ENCODE assay signal across 27 cellular contexts in genomic region chr1:109564189-109564878, GRCh38. TPM values are rescaled to one million over a fixed set of nuclear protein-coding genes. Genes with fewer than 3 reads are reported as not detected.
DNase-seq lines count a peak whose midpoint lies in the region; ATAC-seq and TF ChIP-seq lines count a peak whose summit lies in the region.
"Had no signal": no experiment of that assay in that cellular context is flagged by ENCODE, and none has a peak within 500 bp of the region (broad histone marks: within the 10 kb centered on the region; RNA-seq: fewer than 3 reads in every experiment).

No MANE protein-coding gene starts in this region.

- DNase-seq in CD4-positive, CD25-positive, alpha-beta regulatory T cell = no peak
- DNase-seq in endothelial cell (ENCODE audit: low spot score) (no peak), cerebellum (ENCODE audit: low spot score) (no peak), nucleus accumbens (lab: John Stamatoyannopoulos, UW) (no peak), SK-N-DZ (ENCODE audit: low spot score) (no peak), thyroid gland (no peak)
- no peak for DNase-seq in naive thymus-derived CD4-positive, alpha-beta T cell
- DNase-seq: activated B cell treated with CpG ODN at 0.5 μM for 24 hours; dorsolateral prefrontal cortex; GOT3; NCI-H2029 treated with DMSO at 0.1 percent for 48 hours; NCI-H510A; right cardiac atrium; SHP77; stimulated activated naive CD8-positive, alpha-beta T cell treated with anti-CD3 and anti-CD28 coated beads, Interleukin-15, amount 100 ng/mL, for 72 hours; T-helper 2 cell; uterus had no signal

- H3K27ac Mint-ChIP-seq in CD4-positive, CD25-positive, alpha-beta regulatory T cell = peak overlapping the region; percentile 12 to 50 (median 33)
- H3K27ac Mint-ChIP-seq in endothelial cell (ENCODE audit: unreplicated experiment) = peak overlapping the region; percentile 97
- H3K27ac Mint-ChIP-seq in naive thymus-derived CD4-positive, alpha-beta T cell = peak overlapping the region in 6 of 9 donors; percentile 16 to 66 (median 52)
- H3K27ac Mint-ChIP-seq: activated B cell treated with CpG ODN at 0.5 μM for 24 hours; activated T-helper 2 cell treated with anti-CD3 and anti-CD28 coated beads, Interferon-gamma antibody, Interleukin-2, Interleukin-4, amounts not matched to agents 10 μg/mL and 5 μg/mL and 100 μg/mL, durations not matched to agents 14 hours and 24 hours and 36 hours had no signal

- POLR2A ChIA-PET in naive thymus-derived CD4-positive, alpha-beta T cell (lab: Charles Lee) = interaction anchor here (1.1 to 1.7 kb wide), 3 partner anchors 9 to 46 kb away, joined by 3 to 6 read pairs (median 4); partner anchors contain the start of gene GNAI3

- H3K9me3 ChIP-seq in CD4-positive, CD25-positive, alpha-beta regulatory T cell (ENCODE audit: control insufficient read depth in 2 of 2, low read length in 2 of 2) = no peaks in the 10 kb centered on the region
- H3K9me3 ChIP-seq in HUES64 (ENCODE audit: insufficient read depth, low read depth, low read length) (no peaks in the 10 kb centered on the region), thyroid gland (no peaks in the 10 kb centered on the region)
- no peaks in the 10 kb centered on the region for H3K9me3 ChIP-seq in naive thymus-derived CD4-positive, alpha-beta T cell (ENCODE audit: control insufficient read depth in 2 of 3, low read length in 3 of 3)
- H3K9me3 ChIP-seq: neutrophil, uterus had no signal

- no peak for ATAC-seq in CD4-positive, CD25-positive, alpha-beta regulatory T cell (ENCODE audit: low read depth in 2 of 2)
- no peak for ATAC-seq in naive thymus-derived CD4-positive, alpha-beta T cell
- ATAC-seq: stimulated activated naive CD8-positive, alpha-beta T cell treated with anti-CD3 and anti-CD28 coated beads, Interleukin-15, amount 100 ng/mL, for 72 hours had no signal

- no peak overlapping the region for H3K4me3 ChIP-seq in CD4-positive, CD25-positive, alpha-beta regulatory T cell (ENCODE audit: low read depth, low read length)
- H3K4me3 ChIP-seq in HUES64 (ENCODE audit: low read length) (peak overlapping the region; percentile 18), thyroid gland (replicated peaks in 1 of 3) (no peak overlapping the region)
- no peak overlapping the region for H3K4me3 ChIP-seq in naive thymus-derived CD4-positive, alpha-beta T cell (ENCODE audit: low read length)
- H3K4me3 ChIP-seq: dorsolateral prefrontal cortex, lung, uterus had no signal

- no peak for TF ChIP-seq POLR2A in thyroid gland (IDR thresholded peaks at IDR 0.05)

- peak overlapping the region; percentile 39 for H3K9ac ChIP-seq in HUES64 (ENCODE audit: low read depth, low read length)

- no peaks in the 10 kb centered on the region for H3K9me3 Mint-ChIP-seq in CD4-positive, CD25-positive, alpha-beta regulatory T cell
- H3K9me3 Mint-ChIP-seq in endothelial cell (ENCODE audit: unreplicated experiment) = no peaks in the 10 kb centered on the region
- peaks cover 0 to 2% (median 0%) of the 10 kb centered on the region in 11 donors for H3K9me3 Mint-ChIP-seq in naive thymus-derived CD4-positive, alpha-beta T cell
- H3K9me3 Mint-ChIP-seq: activated B cell treated with CpG ODN at 0.5 μM for 24 hours; activated T-helper 2 cell treated with anti-CD3 and anti-CD28 coated beads, Interferon-gamma antibody, Interleukin-2, Interleukin-4, amounts not matched to agents 10 μg/mL and 5 μg/mL and 100 μg/mL, durations not matched to agents 14 hours and 24 hours and 36 hours; IgD-negative memory B cell; stimulated activated naive CD8-positive, alpha-beta T cell treated with anti-CD3 and anti-CD28 coated beads, Interleukin-15, amount 100 ng/mL, for 72 hours had no signal

- 48% methylated on average over 7 of the region's 7 CpGs for WGBS in HUES64
- 75 to 78% methylated on average over 7 of the region's 7 CpGs for WGBS in thyroid gland, 2 donors

- H3K36me3 Mint-ChIP-seq in CD4-positive, CD25-positive, alpha-beta regulatory T cell = no peaks in the 10 kb centered on the region
- H3K36me3 Mint-ChIP-seq in endothelial cell (ENCODE audit: low read depth, unreplicated experiment) = peaks cover 5% of the 10 kb centered on the region
- H3K36me3 Mint-ChIP-seq in naive thymus-derived CD4-positive, alpha-beta T cell = peaks cover 0 to 5% (median 0%) of the 10 kb centered on the region in 5 donors

- CTCF ChIA-PET in naive thymus-derived CD4-positive, alpha-beta T cell (lab: Charles Lee) = interaction anchor here (1.0 kb wide), 1 partner anchor 75 kb away, joined by 4 read pairs; no protein-coding TSS in a partner anchor

- peaks cover 19% of the 10 kb centered on the region for H3K4me1 ChIP-seq in CD4-positive, CD25-positive, alpha-beta regulatory T cell (ENCODE audit: control insufficient read depth, insufficient read depth, low read length, poor library complexity, severe bottlenecking)
- peaks cover 64% of the 10 kb centered on the region for H3K4me1 ChIP-seq in HUES64 (ENCODE audit: insufficient read depth, low read length)
- H3K4me1 ChIP-seq in naive thymus-derived CD4-positive, alpha-beta T cell (ENCODE audit: control insufficient read depth in 2 of 2, insufficient read depth in 2 of 2, low read length in 2 of 2) = peaks cover 12 to 13% of the 10 kb centered on the region in 2 donors
- peaks cover 0 to 17% of the 10 kb centered on the region in 2 donors for H3K4me1 ChIP-seq in thyroid gland

- no peaks in the 10 kb centered on the region for H3K27me3 ChIP-seq in CD4-positive, CD25-positive, alpha-beta regulatory T cell (ENCODE audit: control insufficient read depth, insufficient read depth, low read length)
- no peaks in the 10 kb centered on the region for H3K27me3 ChIP-seq in HUES64 (ENCODE audit: insufficient read depth, low read length)
- H3K27me3 ChIP-seq in naive thymus-derived CD4-positive, alpha-beta T cell (ENCODE audit: control insufficient read depth in 2 of 2, insufficient read depth in 2 of 2, low read length in 2 of 2) = no peaks in the 10 kb centered on the region
- no peaks in the 10 kb centered on the region for H3K27me3 ChIP-seq in thyroid gland
- H3K27me3 ChIP-seq: dorsolateral prefrontal cortex, neutrophil, uterus had no signal

- H3K36me3 ChIP-seq in CD4-positive, CD25-positive, alpha-beta regulatory T cell (ENCODE audit: control insufficient read depth, insufficient read depth, low read length) = no peaks in the 10 kb centered on the region
- H3K36me3 ChIP-seq in HUES64 (ENCODE audit: insufficient read depth, low read length) (no peaks in the 10 kb centered on the region), thyroid gland (no peaks in the 10 kb centered on the region)
- no peaks in the 10 kb centered on the region for H3K36me3 ChIP-seq in naive thymus-derived CD4-positive, alpha-beta T cell (ENCODE audit: control insufficient read depth in 2 of 3, insufficient read depth in 3 of 3, low read length in 3 of 3)
- H3K36me3 ChIP-seq: neutrophil, uterus had no signal

- H3K27ac ChIP-seq in CD4-positive, CD25-positive, alpha-beta regulatory T cell (ENCODE audit: insufficient read depth, low read length, poor library complexity, severe bottlenecking) = no peak overlapping the region
- H3K27ac ChIP-seq in HUES64 (ENCODE audit: low read depth, low read length) = peak overlapping the region; percentile 80
- H3K27ac ChIP-seq in naive thymus-derived CD4-positive, alpha-beta T cell (ENCODE audit: low read depth, low read length) = no peak overlapping the region
- no peak overlapping the region for H3K27ac ChIP-seq in thyroid gland
- H3K27ac ChIP-seq: uterus had no signal

- H3K4me1 Mint-ChIP-seq in CD4-positive, CD25-positive, alpha-beta regulatory T cell = peaks cover 52 to 85% (median 61%) of the 10 kb centered on the region in 4 donors
- peaks cover 55% of the 10 kb centered on the region for H3K4me1 Mint-ChIP-seq in endothelial cell (ENCODE audit: unreplicated experiment)
- H3K4me1 Mint-ChIP-seq in naive thymus-derived CD4-positive, alpha-beta T cell = peaks cover 42 to 78% (median 64%) of the 10 kb centered on the region in 7 donors

- intact Hi-C loops in naive thymus-derived CD4-positive, alpha-beta T cell (cut with micrococcal nuclease) = loop anchor here in 1 of 2 donors (5.0 kb wide), 1 partner anchor 38 kb away; no protein-coding TSS in a partner anchor
- intact Hi-C loops in thyroid gland (cut with DNase I) = no loop called here

- TF ChIP-seq CTCF in endothelial cell (IDR thresholded peaks at IDR 0.05; ENCODE audit: unreplicated experiment) (no peak), thyroid gland (IDR thresholded peaks at IDR 0.05) (no peak)

- H3K27me3 Mint-ChIP-seq in CD4-positive, CD25-positive, alpha-beta regulatory T cell = no peaks in the 10 kb centered on the region
- no peaks in the 10 kb centered on the region for H3K27me3 Mint-ChIP-seq in endothelial cell (ENCODE audit: unreplicated experiment)
- no peaks in the 10 kb centered on the region for H3K27me3 Mint-ChIP-seq in naive thymus-derived CD4-positive, alpha-beta T cell
- H3K27me3 Mint-ChIP-seq: activated B cell treated with CpG ODN at 0.5 μM for 24 hours; IgD-negative memory B cell; stimulated activated naive CD8-positive, alpha-beta T cell treated with anti-CD3 and anti-CD28 coated beads, Interleukin-15, amount 100 ng/mL, for 72 hours had no signal

- H3K4me3 Mint-ChIP-seq in CD4-positive, CD25-positive, alpha-beta regulatory T cell = peak overlapping the region in 2 of 4 donors; percentile 1 to 62
- H3K4me3 Mint-ChIP-seq in endothelial cell (ENCODE audit: unreplicated experiment) = peak overlapping the region; percentile 73
- peak overlapping the region in 4 of 10 donors; percentile 7 to 54 (median 27) for H3K4me3 Mint-ChIP-seq in naive thymus-derived CD4-positive, alpha-beta T cell
- H3K4me3 Mint-ChIP-seq: activated B cell treated with CpG ODN at 0.5 μM for 24 hours; stimulated activated naive CD8-positive, alpha-beta T cell treated with anti-CD3 and anti-CD28 coated beads, Interleukin-15, amount 100 ng/mL, for 72 hours had no signal

RNA-seq across cellular contexts. Expression of gene GNAI3, which starts 15.9 kb away (rescaled TPM):
- total RNA-seq in CD4-positive, CD25-positive, alpha-beta regulatory T cell = 7.4 TPM
- polyA plus RNA-seq in CD4-positive, CD25-positive, alpha-beta regulatory T cell = 10 to 100 TPM in 2 of 4 donors, 1 to 10 TPM in 2; 9.4 to 10.3 (median 9.9) TPM
- 8.5 TPM for polyA plus RNA-seq in HUES64 (2013, experiment 1 of 2)
- polyA plus RNA-seq in HUES64 (2013, experiment 2 of 2) = 8.4 TPM
- total RNA-seq in endothelial cell (ENCODE audit: unreplicated experiment) = 17.7 TPM
- 1 to 10 TPM; 4.9 to 9.3 (median 7.0) TPM for total RNA-seq in naive thymus-derived CD4-positive, alpha-beta T cell
- polyA plus RNA-seq in naive thymus-derived CD4-positive, alpha-beta T cell = 1 to 10 TPM; 7.2 to 7.7 TPM
- total RNA-seq in cerebellum = 13.2 TPM
- 9.7 and 10.5 TPM in 2 replicates for polyA plus RNA-seq in SK-N-DZ (2014; cell fraction: cytosol; rRNA removed)
- polyA plus RNA-seq in SK-N-DZ (2014; cell fraction: nucleus; rRNA removed) = 3.9 and 4.6 TPM in 2 replicates
- total RNA-seq in thyroid gland = 1 to 10 TPM; 5.1 to 7.2 (median 6.0) TPM

RNA-seq across cellular contexts. Expression of gene GPR61, which starts 24.7 kb away (rescaled TPM):
- 0.20 TPM for total RNA-seq in CD4-positive, CD25-positive, alpha-beta regulatory T cell
- under 1 TPM in 2 of 4 donors, not detected in 2; 0.43 TPM for polyA plus RNA-seq in CD4-positive, CD25-positive, alpha-beta regulatory T cell
- not detected for polyA plus RNA-seq in HUES64 (2013, experiment 1 of 2)
- 0.13 TPM for polyA plus RNA-seq in HUES64 (2013, experiment 2 of 2)
- total RNA-seq in endothelial cell (ENCODE audit: unreplicated experiment) (not detected), cerebellum (10.9 TPM), thyroid gland (1 to 10 TPM in 2 of 4 donors, under 1 TPM in 2; 0.11 to 3.8 (median 1.1) TPM)
- under 1 TPM; 0.05 to 0.58 (median 0.42) TPM for total RNA-seq in naive thymus-derived CD4-positive, alpha-beta T cell
- polyA plus RNA-seq in naive thymus-derived CD4-positive, alpha-beta T cell = under 1 TPM in 1 of 2 donors, not detected in 1; 0.45 TPM
- polyA plus RNA-seq in SK-N-DZ (2014; cell fraction: cytosol; rRNA removed) = not detected in 2 replicates
- polyA plus RNA-seq in SK-N-DZ (2014; cell fraction: nucleus; rRNA removed) = not detected in 2 replicates
- total RNA-seq: activated B cell treated with CpG ODN at 0.5 μM for 24 hours; activated CD8-positive, alpha-beta memory T cell treated with anti-CD3 and anti-CD28 coated beads for 36 hours; Daoy; glomerular endothelial cell; lung; OCI-LY7 had no signal
- polyA plus RNA-seq: IgD-negative memory B cell, lung had no signal

RNA-seq across cellular contexts. Expression of gene AMIGO1, which starts 54.8 kb away (rescaled TPM):
- 6.6 TPM for total RNA-seq in CD4-positive, CD25-positive, alpha-beta regulatory T cell
- 10 to 100 TPM in 3 of 4 donors, 1 to 10 TPM in 1; 5.2 to 17.1 (median 11.8) TPM for polyA plus RNA-seq in CD4-positive, CD25-positive, alpha-beta regulatory T cell
- 1.6 TPM for polyA plus RNA-seq in HUES64 (2013, experiment 1 of 2)
- 2.4 TPM for polyA plus RNA-seq in HUES64 (2013, experiment 2 of 2)
- 1.2 TPM for total RNA-seq in endothelial cell (ENCODE audit: unreplicated experiment)
- total RNA-seq in naive thymus-derived CD4-positive, alpha-beta T cell = 10 to 100 TPM in 3 of 5 experiments, 1 to 10 TPM in 2; 2.9 to 42.2 (median 17.7) TPM
- 10 to 100 TPM; 17.4 to 36.2 TPM for polyA plus RNA-seq in naive thymus-derived CD4-positive, alpha-beta T cell
- 10.1 TPM for total RNA-seq in cerebellum
- 3.3 and 4.5 TPM in 2 replicates for polyA plus RNA-seq in SK-N-DZ (2014; cell fraction: cytosol; rRNA removed)
- 2.1 and 2.6 TPM in 2 replicates for polyA plus RNA-seq in SK-N-DZ (2014; cell fraction: nucleus; rRNA removed)
- 10 to 100 TPM; 13.5 to 14.0 (median 13.8) TPM for total RNA-seq in thyroid gland

RNA-seq across cellular contexts. Expression of gene GNAT2, which starts 55.1 kb away (rescaled TPM):
- total RNA-seq in CD4-positive, CD25-positive, alpha-beta regulatory T cell = not detected
- polyA plus RNA-seq in CD4-positive, CD25-positive, alpha-beta regulatory T cell = under 1 TPM in 1 of 4 donors, not detected in 3; 0.40 TPM
- polyA plus RNA-seq in HUES64 (2013, experiment 1 of 2) = 0.15 TPM
- not detected for polyA plus RNA-seq in HUES64 (2013, experiment 2 of 2)
- total RNA-seq in endothelial cell (ENCODE audit: unreplicated experiment) = 0.26 TPM
- under 1 TPM in 1 of 5 experiments, not detected in 4; 0.39 TPM for total RNA-seq in naive thymus-derived CD4-positive, alpha-beta T cell
- polyA plus RNA-seq in naive thymus-derived CD4-positive, alpha-beta T cell = not detected
- total RNA-seq in cerebellum = not detected
- polyA plus RNA-seq in SK-N-DZ (2014; cell fraction: cytosol; rRNA removed) = 0.44 TPM in 1 of 2 replicates, not detected in the other
- polyA plus RNA-seq in SK-N-DZ (2014; cell fraction: nucleus; rRNA removed) = not detected in 2 replicates
- total RNA-seq in thyroid gland = not detected
- total RNA-seq: activated B cell treated with CpG ODN at 0.5 μM for 24 hours, glomerular endothelial cell, lung, right cardiac atrium, uterus had no signal
- polyA plus RNA-seq: esophagus, IgD-negative memory B cell, right cardiac atrium had no signal

RNA-seq across cellular contexts. Expression of gene AMPD2, which starts 55.3 kb away (rescaled TPM):
- 203 TPM for total RNA-seq in CD4-positive, CD25-positive, alpha-beta regulatory T cell
- 10 to 100 TPM; 23.3 to 30.9 (median 26.7) TPM for polyA plus RNA-seq in CD4-positive, CD25-positive, alpha-beta regulatory T cell
- polyA plus RNA-seq in HUES64 (2013, experiment 1 of 2) = 33.8 TPM
- 32.0 TPM for polyA plus RNA-seq in HUES64 (2013, experiment 2 of 2)
- total RNA-seq in endothelial cell (ENCODE audit: unreplicated experiment) = 92.7 TPM
- total RNA-seq in naive thymus-derived CD4-positive, alpha-beta T cell = 100 to 1,000 TPM in 3 of 5 experiments, 10 to 100 TPM in 2; 82.8 to 403 (median 119) TPM
- polyA plus RNA-seq in naive thymus-derived CD4-positive, alpha-beta T cell = 10 to 100 TPM; 26.2 to 51.7 TPM
- 35.3 TPM for total RNA-seq in cerebellum
- polyA plus RNA-seq in SK-N-DZ (2014; cell fraction: cytosol; rRNA removed) = 66.8 and 68.7 TPM in 2 replicates
- polyA plus RNA-seq in SK-N-DZ (2014; cell fraction: nucleus; rRNA removed) = 324 and 481 TPM in 2 replicates
- total RNA-seq in thyroid gland = 10 to 100 TPM; 31.2 to 74.8 (median 46.8) TPM

Comparison
In these comparisons a context has a peak if more than half of its experiments do, and no peak if none do; other contexts are left out.
1. H3K27ac Mint-ChIP-seq: peak in every context shown above with its lines; median percentile 97 in endothelial cell; 52 in naive thymus-derived CD4-positive, alpha-beta T cell; 33 in CD4-positive, CD25-positive, alpha-beta regulatory T cell.